ENCODE assay signal across 8 cellular contexts in the genomic region with DNA sequence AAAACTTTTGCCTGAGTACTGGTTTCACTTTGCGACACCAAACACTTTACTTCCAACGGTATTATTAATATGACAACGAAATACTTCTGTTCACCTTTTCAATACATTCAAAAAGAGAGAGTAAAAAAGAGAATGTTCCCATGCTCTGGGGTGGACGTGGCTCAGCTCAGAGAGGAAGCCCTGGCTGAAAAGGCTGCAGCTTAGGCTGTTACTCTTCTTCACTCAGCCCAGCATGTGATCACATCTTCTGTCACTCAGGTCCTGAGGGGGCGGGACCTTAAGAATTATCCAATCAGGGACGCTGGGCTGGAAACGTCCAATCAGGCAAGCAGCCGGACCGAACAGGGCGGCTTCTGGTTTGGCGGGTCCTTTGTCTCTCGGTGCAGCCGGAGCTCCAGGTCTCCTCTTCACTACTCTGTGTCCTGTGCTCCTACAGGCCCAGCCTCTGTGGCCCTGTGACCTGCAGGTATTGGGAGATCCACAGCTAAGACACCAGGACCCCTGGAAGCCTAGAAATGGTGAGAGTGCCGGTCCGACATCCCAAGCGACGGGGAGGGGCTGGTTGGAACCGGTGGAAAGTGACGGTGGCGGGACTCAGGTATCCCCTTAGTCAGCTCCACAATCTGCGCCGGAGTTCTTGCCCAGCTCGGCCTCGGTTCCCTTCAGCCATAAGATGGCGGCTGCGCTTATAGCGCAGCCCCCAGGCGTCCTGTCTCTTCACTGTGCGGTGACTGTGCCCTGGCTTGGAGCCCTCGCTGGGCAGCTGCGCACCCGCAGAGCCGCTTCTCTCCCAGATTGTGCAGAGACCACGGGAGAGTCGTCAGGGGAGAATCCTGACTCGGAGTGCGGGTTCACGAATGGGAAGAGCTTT. TPM values are rescaled to one million over a fixed set of nuclear protein-coding genes. Genes with fewer than 3 reads are reported as not detected.
A peak's percentile ranks its signal among the peaks of the same experiment; 100 is the strongest.
DNase-seq lines count a peak whose midpoint lies in the region; ATAC-seq and TF ChIP-seq lines count a peak whose summit lies in the region.

TSS of gene ZNF93 (plus strand) at position 373 of the 871 bp plus-strand sequence. CDS start at position 516, 143 bp downstream.

- peak within 1 kb of the TSS; percentile 85 for H3K27ac ChIP-seq in osteoblast (ENCODE audit: low read depth, low read length)
- peak within 1 kb of the TSS; percentile 75 to 91 for H3K27ac ChIP-seq in testis

- peak; percentile 88 for ATAC-seq in GM21825 (IDR thresholded peaks at IDR 0.05; ENCODE audit: unreplicated experiment)
- ATAC-seq in SK-N-SH treated with all-trans-retinoic acid at 6 μM for 48 hours: peak; percentile 96

- TF ChIP-seq POLR2A in testis (IDR thresholded peaks at IDR 0.05): peak; percentile 66

- H3K4me3 ChIP-seq in osteoblast (ENCODE audit: insufficient read depth, low read length): peak within 1 kb of the TSS; percentile 95
- peak within 1 kb of the TSS; percentile 70 to 83 for H3K4me3 ChIP-seq in testis

- H2AFZ ChIP-seq in osteoblast (ENCODE audit: low read length): peak within 1 kb of the TSS; percentile 98

- TF ChIP-seq CTCF in osteoblast (IDR thresholded peaks at IDR 0.05; ENCODE audit: extremely low read depth, low read depth, low read length): no peak
- no peak for TF ChIP-seq CTCF in testis (IDR thresholded peaks at IDR 0.05)

- intact Hi-C loops in head of caudate nucleus (cut with DNase I) (loop anchor here (10.0 kb wide), 1 partner anchor 54 kb away; no protein-coding TSS in a partner anchor), testis (cut with DNase I; ENCODE audit: low total_unique reads) (no loop called here)

- DNase-seq in DMS79 treated with DMSO at 0.1 percent for 48 hours (lab: John Stamatoyannopoulos, UW) (peak; percentile 94), M059J (ENCODE audit: low read depth) (peak; percentile 93), head of caudate nucleus (peak; percentile 85 to 98 (median 95)), osteoblast (ENCODE audit: insufficient read length, low spot score, missing footprints) (peak; percentile 95), testis (peak; percentile 98)
- peak; percentile 81 for DNase-seq in activated naive CD8-positive, alpha-beta T cell treated with anti-CD3 and anti-CD28 coated beads, Interleukin-2, amount 50 U/mL, for 16 hours (ENCODE audit: low read depth, low spot score)

- H3K79me2 ChIP-seq in osteoblast (ENCODE audit: insufficient read depth, low read length): peaks cover 35% of the 10 kb centered on the region

- no peaks in the 10 kb centered on the region for H3K4me1 ChIP-seq in osteoblast (ENCODE audit: insufficient read depth, low read length)
- H3K4me1 ChIP-seq in testis: peaks cover 9% of the 10 kb centered on the region

- H3K9me3 ChIP-seq in osteoblast (ENCODE audit: low read depth, low read length) (peaks cover 5% of the 10 kb centered on the region), testis (no peaks in the 10 kb centered on the region)

- H3K27me3 ChIP-seq in osteoblast (ENCODE audit: insufficient read depth, low read length) (no peaks in the 10 kb centered on the region), testis (no peaks in the 10 kb centered on the region)

- H3K36me3 ChIP-seq in osteoblast (ENCODE audit: insufficient read depth, low read length) (no peaks in the 10 kb centered on the region), testis (ENCODE audit: low read depth, missing control alignments) (no peaks in the 10 kb centered on the region)

- peak within 1 kb of the TSS; percentile 99 for H3K4me2 ChIP-seq in osteoblast (ENCODE audit: insufficient read depth, low read length)

- 1% methylated on average over 21 to 37 of the region's 38 CpGs for WGBS in testis, 2 donors

- no peaks in the 10 kb centered on the region for H4K20me1 ChIP-seq in osteoblast (ENCODE audit: insufficient read depth, low read length)

TF ChIP-seq in SK-N-SH treated with all-trans-retinoic acid at 6 μM for 48 hours, 23 proteins besides CTCF, POLR2A, EP300 and RAD21:
- TF ChIP-seq BACH2 (CRISPR knock-in tag; IDR thresholded peaks at IDR 0.05; ENCODE audit: borderline replicate concordance) (no peak), ESRRG (CRISPR knock-in tag; IDR thresholded peaks at IDR 0.05) (no peak), ZNF70 (CRISPR knock-in tag; IDR thresholded peaks at IDR 0.05) (no peak), ZFP3 (CRISPR knock-in tag; IDR thresholded peaks at IDR 0.05) (no peak)
- TF ChIP-seq, protein P1, sequence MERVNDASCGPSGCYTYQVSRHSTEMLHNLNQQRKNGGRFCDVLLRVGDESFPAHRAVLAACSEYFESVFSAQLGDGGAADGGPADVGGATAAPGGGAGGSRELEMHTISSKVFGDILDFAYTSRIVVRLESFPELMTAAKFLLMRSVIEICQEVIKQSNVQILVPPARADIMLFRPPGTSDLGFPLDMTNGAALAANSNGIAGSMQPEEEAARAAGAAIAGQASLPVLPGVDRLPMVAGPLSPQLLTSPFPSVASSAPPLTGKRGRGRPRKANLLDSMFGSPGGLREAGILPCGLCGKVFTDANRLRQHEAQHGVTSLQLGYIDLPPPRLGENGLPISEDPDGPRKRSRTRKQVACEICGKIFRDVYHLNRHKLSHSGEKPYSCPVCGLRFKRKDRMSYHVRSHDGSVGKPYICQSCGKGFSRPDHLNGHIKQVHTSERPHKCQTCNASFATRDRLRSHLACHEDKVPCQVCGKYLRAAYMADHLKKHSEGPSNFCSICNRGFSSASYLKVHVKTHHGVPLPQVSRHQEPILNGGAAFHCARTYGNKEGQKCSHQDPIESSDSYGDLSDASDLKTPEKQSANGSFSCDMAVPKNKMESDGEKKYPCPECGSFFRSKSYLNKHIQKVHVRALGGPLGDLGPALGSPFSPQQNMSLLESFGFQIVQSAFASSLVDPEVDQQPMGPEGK (CRISPR knock-in tag; IDR thresholded peaks at IDR 0.05; ENCODE audit: borderline replicate concordance): no peak

RNA-seq across cellular contexts. Expression of gene ZNF93, which starts in this region (rescaled TPM):
- 8.8 and 11.4 TPM in 2 replicates for total RNA-seq in M059J (2014; rRNA removed; shearing (Covaris generic))
- total RNA-seq in osteoblast (5.1 and 7.1 TPM in 2 replicates), testis (10 to 100 TPM; 10.7 to 14.1 TPM)
- 4.9 TPM for polyA plus RNA-seq in testis (ENCODE audit: insufficient read depth, low read depth, low replicate concordance)

Comparison
In these comparisons a context has a peak if more than half of its experiments do, and no peak if none do; other contexts are left out.
1. Peak in every context shown above with its lines: DNase-seq, ATAC-seq, H3K4me3 ChIP-seq and H3K27ac ChIP-seq.